ENCODE assay signal across 24 cellular contexts in genomic region chr10:21791276-21791675, GRCh38.
"Had no signal": no experiment of that assay in that cellular context is flagged by ENCODE, and none has a peak within 500 bp of the region (broad histone marks: within the 10 kb centered on the region; RNA-seq: fewer than 3 reads in every experiment).

No MANE protein-coding gene starts in this region.

- DNase-seq: activated CD4-positive, alpha-beta memory T cell treated with anti-CD3 and anti-CD28 coated beads for 36 hours; activated CD4-positive, alpha-beta T cell treated with anti-CD3 and anti-CD28 coated beads for 36 hours; activated CD4-positive, alpha-beta T cell treated with anti-CD3 and anti-CD28 coated beads, Interleukin-2, amount 10 ng/mL, durations not matched to agents 24 days and 14 days; activated CD4-positive, CD25-positive, alpha-beta regulatory T cell; activated CD4-positive, CD25-positive, alpha-beta regulatory T cell treated with anti-CD3 and anti-CD28 coated beads, Interleukin-2, amount 50 U/mL, for 72 hours; activated CD8-positive, alpha-beta memory T cell treated with anti-CD3 and anti-CD28 coated beads, Interleukin-2, amount 50 U/mL, for 48 hours; activated CD8-positive, alpha-beta T cell treated with anti-CD3 and anti-CD28 coated beads, Interleukin-2, amount 10 ng/mL, durations not matched to agents 7 days and 5 days; activated gamma-delta T cell; activated naive CD4-positive, alpha-beta T cell; activated naive CD4-positive, alpha-beta T cell treated with anti-CD3 and anti-CD28 coated beads, Interleukin-2, amount 10 ng/mL, durations not matched to agents 7 days and 5 days; activated naive CD8-positive, alpha-beta T cell treated with anti-CD3 and anti-CD28 coated beads, Interleukin-2, amount 10 ng/mL, durations not matched to agents 7 days and 5 days; activated T-cell treated with anti-CD3 and anti-CD28 coated beads for 4 hours; activated T-cell treated with anti-CD3 and anti-CD28 coated beads, Interleukin-2, amount 50 U/mL, for 24 hours; activated T-cell treated with anti-CD3 and anti-CD28 coated beads, Interleukin-2, amount 50 U/mL, for 72 hours; colonic mucosa; effector CD8-positive, alpha-beta T cell; head of caudate nucleus; T-helper 1 cell; T-helper 17 cell had no signal

- H3K9me3 ChIP-seq: colonic mucosa had no signal

- H3K27ac ChIP-seq: ascending aorta, breast epithelium, colonic mucosa had no signal

- H3K27me3 ChIP-seq: ascending aorta, breast epithelium, colonic mucosa had no signal

- FAIRE-seq: endothelial cell of umbilical vein had no signal

- ATAC-seq: activated CD4-positive, alpha-beta T cell treated with anti-CD3 and anti-CD28 coated beads for 36 hours; activated CD8-positive, alpha-beta T cell treated with anti-CD3 and anti-CD28 coated beads, Interleukin-2, amount 10 ng/mL, durations not matched to agents 7 days and 5 days; activated naive CD4-positive, alpha-beta T cell treated with anti-CD3 and anti-CD28 coated beads, Interleukin-2, amount 50 U/mL, for 72 hours; activated T-cell treated with anti-CD3 and anti-CD28 coated beads, Interleukin-2, amount 50 U/mL, for 72 hours; esophagus mucosa; T-helper 17 cell had no signal

- H3K4me1 ChIP-seq: ascending aorta, breast epithelium, colonic mucosa had no signal

- H3K36me3 ChIP-seq: ascending aorta, breast epithelium, colonic mucosa had no signal

- H3K4me3 ChIP-seq: ascending aorta, breast epithelium, colonic mucosa had no signal
